ENCODE assay signal across 19 cellular contexts in the genomic region with DNA sequence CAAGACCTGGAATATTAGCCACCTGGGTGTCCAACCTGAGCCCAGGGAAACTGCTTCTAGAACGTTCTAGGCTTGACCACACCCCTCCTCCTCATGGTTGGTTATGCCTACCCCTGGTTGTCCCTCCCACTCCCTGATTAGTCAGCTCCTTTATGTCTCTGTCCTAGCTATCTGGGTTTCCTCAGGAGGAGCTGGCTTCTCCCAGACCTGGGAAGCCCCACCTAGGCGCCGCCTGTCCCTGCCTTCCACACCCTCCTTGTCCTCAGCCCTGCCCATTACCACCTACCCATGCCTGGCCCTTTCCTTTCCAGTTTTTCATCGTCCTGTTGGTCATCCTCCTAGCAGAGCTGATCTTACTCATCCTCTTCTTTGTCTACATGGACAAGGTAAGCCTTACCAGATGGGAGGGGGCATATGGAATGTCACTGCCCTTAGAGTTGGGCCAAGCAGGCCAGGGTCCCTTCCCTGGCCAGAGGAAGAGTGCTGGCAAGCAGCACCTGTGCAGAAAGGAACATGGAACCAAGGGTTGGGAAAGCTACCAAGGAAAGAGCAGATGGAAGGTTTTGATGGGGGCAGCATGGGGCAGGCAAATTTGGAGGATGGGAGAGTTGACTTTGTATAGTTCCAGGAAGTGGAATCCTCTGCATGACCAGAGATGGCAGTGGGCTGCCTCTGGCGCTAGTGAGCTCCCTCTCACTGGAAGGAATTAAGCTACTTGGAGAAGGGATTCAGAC.
DNase-seq lines count a peak whose midpoint lies in the region; ATAC-seq, FAIRE-seq and TF ChIP-seq lines count a peak whose summit lies in the region.
"Had no signal": no experiment of that assay in that cellular context is flagged by ENCODE, and none has a peak within 500 bp of the region (broad histone marks: within the 10 kb centered on the region; RNA-seq: fewer than 3 reads in every experiment).

No MANE protein-coding gene starts in this region.

- H3K27ac Mint-ChIP-seq in endothelial cell (ENCODE audit: unreplicated experiment): no peak overlapping the region
- no peak overlapping the region for H3K27ac Mint-ChIP-seq in T-cell
- H3K27ac Mint-ChIP-seq: B cell; CD8-positive, alpha-beta T cell; IgD-negative memory B cell had no signal

- no peak for ATAC-seq in T-cell (replicated peaks in 1 of 4)
- ATAC-seq: CD8-positive, alpha-beta T cell; Panc1; Right ventricle myocardium inferior had no signal

- H3K4me1 Mint-ChIP-seq in endothelial cell (ENCODE audit: unreplicated experiment) (peaks cover 23% of the 10 kb centered on the region), T-cell (peaks cover 3 to 10% (median 3%) of the 10 kb centered on the region in 3 donors)

- POLR2A ChIA-PET in RWPE1 (lab: Yijun Ruan, JAX; ENCODE audit: low non-redundant PET): no interaction called here
- POLR2A ChIA-PET in T-cell (lab: Charles Lee): no interaction called here

- in situ Hi-C loops in G401 (cut with HindIII; ENCODE audit: low sequenced_read_pairs): loop anchor here (25.0 kb wide), 1 partner anchor 192 kb away; the partner anchor contains the start of gene TSPAN9

- H3K27ac ChIP-seq in RWPE1: no peak overlapping the region

- H3K36me3 Mint-ChIP-seq in endothelial cell (ENCODE audit: low read depth, unreplicated experiment) (peaks cover 36% of the 10 kb centered on the region), T-cell (no peaks in the 10 kb centered on the region)
- H3K36me3 Mint-ChIP-seq: CD8-positive, alpha-beta T cell had no signal

- peak overlapping the region; percentile 70 for H3K4me3 Mint-ChIP-seq in endothelial cell (ENCODE audit: unreplicated experiment)
- H3K4me3 Mint-ChIP-seq in T-cell: no peak overlapping the region
- H3K4me3 Mint-ChIP-seq: B cell; CD8-positive, alpha-beta T cell had no signal

- CTCF ChIA-PET in RWPE1 (lab: Yijun Ruan, JAX): interaction anchor here (0.6 to 0.7 kb wide), 2 partner anchors 117 to 236 kb away, joined by 3 read pairs; no protein-coding TSS in a partner anchor
- CTCF ChIA-PET in T-cell (lab: Charles Lee): no interaction called here

- TF ChIP-seq CTCF in RWPE1 (conservative IDR thresholded peaks at IDR 0.05; ENCODE audit: low read depth): no peak
- no peak for TF ChIP-seq CTCF in endothelial cell (IDR thresholded peaks at IDR 0.05; ENCODE audit: unreplicated experiment)

- H3K9me3 Mint-ChIP-seq in endothelial cell (ENCODE audit: unreplicated experiment) (no peaks in the 10 kb centered on the region), T-cell (no peaks in the 10 kb centered on the region)
- H3K9me3 Mint-ChIP-seq: CD8-positive, alpha-beta T cell; IgD-negative memory B cell had no signal

- H3K27me3 Mint-ChIP-seq in endothelial cell (ENCODE audit: unreplicated experiment) (peaks cover 25% of the 10 kb centered on the region), T-cell (peaks cover 7 to 15% of the 10 kb centered on the region in 2 donors)

- DNase-seq in G401 (ENCODE audit: low spot score) (peak; percentile 86), RWPE1 (ENCODE audit: low spot score) (peak; percentile 8), endothelial cell (ENCODE audit: low spot score) (no peak), urothelium cell line (ENCODE audit: low spot score) (no peak), T-cell (no peak), retina (no peak), putamen (ENCODE audit: low spot score) (no peak)
- DNase-seq: CD8-positive, alpha-beta T cell; H7; Kasumi-1; NCI-H1105; NCI-H1694; NCI-H524 treated with DMSO at 0.1 percent for 48 hours had no signal

- FAIRE-seq in urothelium cell line (lab: Jason Lieb, UNC): peak; percentile 74
- FAIRE-seq: D721Med, GM19239 had no signal

Comparison
In these comparisons a context has a peak if more than half of its experiments do, and no peak if none do; other contexts are left out.
1. DNase-seq: peak in G401 (single experiment) and RWPE1 (single experiment); none in endothelial cell (single experiment), urothelium cell line (single experiment), T-cell (0 of 34), retina (single experiment) and putamen (single experiment).